Comparison of ENCODE assay signal across 1 cellular context in the genomic region with DNA sequence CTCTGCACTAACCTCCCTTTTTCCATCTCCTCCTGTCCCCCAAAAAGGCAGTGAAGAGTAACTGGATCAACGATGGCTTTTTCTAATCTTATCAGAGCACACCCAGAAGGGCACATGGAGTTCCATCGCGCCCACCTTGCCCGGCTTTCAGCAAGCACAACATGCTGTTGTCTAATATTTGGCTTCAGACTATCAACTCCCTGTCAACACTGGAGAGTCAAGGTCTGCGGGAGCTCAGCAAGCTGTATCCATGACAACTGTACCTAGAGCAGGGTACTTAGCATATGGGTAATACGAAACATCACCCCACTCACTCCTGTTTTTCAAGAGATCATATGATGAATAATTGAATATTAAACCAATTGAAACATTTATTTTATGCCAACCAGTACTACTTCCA.
TF ChIP-seq lines count a peak whose summit lies in the region.

No MANE protein-coding gene starts in this region.

TF ChIP-seq in GM23338, 12 proteins besides CTCF, POLR2A, EP300 and RAD21 (continued from another document):
- TF ChIP-seq, protein P1, sequence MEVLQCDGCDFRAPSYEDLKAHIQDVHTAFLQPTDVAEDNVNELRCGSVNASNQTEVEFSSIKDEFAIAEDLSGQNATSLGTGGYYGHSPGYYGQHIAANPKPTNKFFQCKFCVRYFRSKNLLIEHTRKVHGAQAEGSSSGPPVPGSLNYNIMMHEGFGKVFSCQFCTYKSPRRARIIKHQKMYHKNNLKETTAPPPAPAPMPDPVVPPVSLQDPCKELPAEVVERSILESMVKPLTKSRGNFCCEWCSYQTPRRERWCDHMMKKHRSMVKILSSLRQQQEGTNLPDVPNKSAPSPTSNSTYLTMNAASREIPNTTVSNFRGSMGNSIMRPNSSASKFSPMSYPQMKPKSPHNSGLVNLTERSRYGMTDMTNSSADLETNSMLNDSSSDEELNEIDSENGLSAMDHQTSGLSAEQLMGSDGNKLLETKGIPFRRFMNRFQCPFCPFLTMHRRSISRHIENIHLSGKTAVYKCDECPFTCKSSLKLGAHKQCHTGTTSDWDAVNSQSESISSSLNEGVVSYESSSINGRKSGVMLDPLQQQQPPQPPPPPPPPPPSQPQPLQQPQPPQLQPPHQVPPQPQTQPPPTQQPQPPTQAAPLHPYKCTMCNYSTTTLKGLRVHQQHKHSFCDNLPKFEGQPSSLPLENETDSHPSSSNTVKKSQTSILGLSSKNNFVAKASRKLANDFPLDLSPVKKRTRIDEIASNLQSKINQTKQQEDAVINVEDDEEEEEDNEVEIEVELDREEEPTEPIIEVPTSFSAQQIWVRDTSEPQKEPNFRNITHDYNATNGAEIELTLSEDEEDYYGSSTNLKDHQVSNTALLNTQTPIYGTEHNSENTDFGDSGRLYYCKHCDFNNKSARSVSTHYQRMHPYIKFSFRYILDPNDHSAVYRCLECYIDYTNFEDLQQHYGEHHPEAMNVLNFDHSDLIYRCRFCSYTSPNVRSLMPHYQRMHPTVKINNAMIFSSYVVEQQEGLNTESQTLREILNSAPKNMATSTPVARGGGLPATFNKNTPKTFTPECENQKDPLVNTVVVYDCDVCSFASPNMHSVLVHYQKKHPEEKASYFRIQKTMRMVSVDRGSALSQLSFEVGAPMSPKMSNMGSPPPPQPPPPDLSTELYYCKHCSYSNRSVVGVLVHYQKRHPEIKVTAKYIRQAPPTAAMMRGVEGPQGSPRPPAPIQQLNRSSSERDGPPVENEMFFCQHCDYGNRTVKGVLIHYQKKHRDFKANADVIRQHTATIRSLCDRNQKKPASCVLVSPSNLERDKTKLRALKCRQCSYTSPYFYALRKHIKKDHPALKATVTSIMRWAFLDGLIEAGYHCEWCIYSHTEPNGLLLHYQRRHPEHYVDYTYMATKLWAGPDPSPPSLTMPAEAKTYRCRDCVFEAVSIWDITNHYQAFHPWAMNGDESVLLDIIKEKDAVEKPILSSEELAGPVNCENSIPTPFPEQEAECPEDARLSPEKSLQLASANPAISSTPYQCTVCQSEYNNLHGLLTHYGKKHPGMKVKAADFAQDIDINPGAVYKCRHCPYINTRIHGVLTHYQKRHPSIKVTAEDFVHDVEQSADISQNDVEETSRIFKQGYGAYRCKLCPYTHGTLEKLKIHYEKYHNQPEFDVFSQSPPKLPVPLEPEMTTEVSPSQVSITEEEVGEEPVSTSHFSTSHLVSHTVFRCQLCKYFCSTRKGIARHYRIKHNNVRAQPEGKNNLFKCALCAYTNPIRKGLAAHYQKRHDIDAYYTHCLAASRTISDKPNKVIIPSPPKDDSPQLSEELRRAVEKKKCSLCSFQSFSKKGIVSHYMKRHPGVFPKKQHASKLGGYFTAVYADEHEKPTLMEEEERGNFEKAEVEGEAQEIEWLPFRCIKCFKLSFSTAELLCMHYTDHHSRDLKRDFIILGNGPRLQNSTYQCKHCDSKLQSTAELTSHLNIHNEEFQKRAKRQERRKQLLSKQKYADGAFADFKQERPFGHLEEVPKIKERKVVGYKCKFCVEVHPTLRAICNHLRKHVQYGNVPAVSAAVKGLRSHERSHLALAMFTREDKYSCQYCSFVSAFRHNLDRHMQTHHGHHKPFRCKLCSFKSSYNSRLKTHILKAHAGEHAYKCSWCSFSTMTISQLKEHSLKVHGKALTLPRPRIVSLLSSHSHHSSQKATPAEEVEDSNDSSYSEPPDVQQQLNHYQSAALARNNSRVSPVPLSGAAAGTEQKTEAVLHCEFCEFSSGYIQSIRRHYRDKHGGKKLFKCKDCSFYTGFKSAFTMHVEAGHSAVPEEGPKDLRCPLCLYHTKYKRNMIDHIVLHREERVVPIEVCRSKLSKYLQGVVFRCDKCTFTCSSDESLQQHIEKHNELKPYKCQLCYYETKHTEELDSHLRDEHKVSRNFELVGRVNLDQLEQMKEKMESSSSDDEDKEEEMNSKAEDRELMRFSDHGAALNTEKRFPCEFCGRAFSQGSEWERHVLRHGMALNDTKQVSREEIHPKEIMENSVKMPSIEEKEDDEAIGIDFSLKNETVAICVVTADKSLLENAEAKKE (CRISPR knock-in tag; IDR thresholded peaks at IDR 0.05), result no peak
- TF ChIP-seq, protein P2, sequence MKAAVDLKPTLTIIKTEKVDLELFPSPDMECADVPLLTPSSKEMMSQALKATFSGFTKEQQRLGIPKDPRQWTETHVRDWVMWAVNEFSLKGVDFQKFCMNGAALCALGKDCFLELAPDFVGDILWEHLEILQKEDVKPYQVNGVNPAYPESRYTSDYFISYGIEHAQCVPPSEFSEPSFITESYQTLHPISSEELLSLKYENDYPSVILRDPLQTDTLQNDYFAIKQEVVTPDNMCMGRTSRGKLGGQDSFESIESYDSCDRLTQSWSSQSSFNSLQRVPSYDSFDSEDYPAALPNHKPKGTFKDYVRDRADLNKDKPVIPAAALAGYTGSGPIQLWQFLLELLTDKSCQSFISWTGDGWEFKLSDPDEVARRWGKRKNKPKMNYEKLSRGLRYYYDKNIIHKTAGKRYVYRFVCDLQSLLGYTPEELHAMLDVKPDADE (IDR thresholded peaks at IDR 0.05), result no peak
- no peak for TF ChIP-seq NANOG (IDR thresholded peaks at IDR 0.05; ENCODE audit: borderline replicate concordance)
- TF ChIP-seq EZH2phosphoT487 (IDR thresholded peaks at IDR 0.05; ENCODE audit: unreplicated experiment), result no peak
- no peak for TF ChIP-seq POLR2AphosphoS5 (IDR thresholded peaks at IDR 0.05; ENCODE audit: low read depth)
- TF ChIP-seq ZNF331 (CRISPR knock-in tag; IDR thresholded peaks at IDR 0.05; ENCODE audit: low read depth), result no peak
- TF ChIP-seq EZH2 (IDR thresholded peaks at IDR 0.05; ENCODE audit: low read depth, unreplicated experiment), result no peak
- TF ChIP-seq CREB1 (CRISPR knock-in tag; IDR thresholded peaks at IDR 0.05; ENCODE audit: low read depth), result no peak
- TF ChIP-seq ZNF114 (CRISPR knock-in tag; IDR thresholded peaks at IDR 0.05), result no peak
- no peak for TF ChIP-seq STAT1 (IDR thresholded peaks at IDR 0.05; ENCODE audit: unreplicated experiment)
